In genomic region chr3:134306334-134306733, GRCh38 we compare ENCODE assay signal across 28 cellular contexts.
"Had no signal": no experiment of that assay in that cellular context is flagged by ENCODE, and none has a peak within 500 bp of the region (broad histone marks: within the 10 kb centered on the region; RNA-seq: fewer than 3 reads in every experiment).

No MANE protein-coding gene starts in this region.

- ATAC-seq: activated CD8-positive, alpha-beta T cell treated with anti-CD3 and anti-CD28 coated beads for 36 hours; activated naive CD4-positive, alpha-beta T cell treated with anti-CD3 and anti-CD28 coated beads, Interleukin-2, amount 50 U/mL, for 72 hours; activated T-cell treated with anti-CD3 and anti-CD28 coated beads, Interleukin-2, amount 50 U/mL, for 4 hours; body of pancreas; Panc1; SK-N-SH treated with all-trans-retinoic acid at 6 μM for 48 hours; T-cell had no signal

- H3K9me3 Mint-ChIP-seq: activated CD4-positive, alpha-beta T cell treated with anti-CD3 and anti-CD28 coated beads, Interleukin-2, amount 10 ng/mL, durations not matched to agents 24 days and 14 days; activated CD8-positive, alpha-beta T cell treated with anti-CD3 and anti-CD28 coated beads for 36 hours; activated naive CD4-positive, alpha-beta T cell treated with anti-CD3 and anti-CD28 coated beads for 36 hours; activated naive CD4-positive, alpha-beta T cell treated with anti-CD3 and anti-CD28 coated beads, Interleukin-2, amount 50 U/mL, for 72 hours; activated T-cell treated with anti-CD3 and anti-CD28 coated beads, Interleukin-2, amount 50 U/mL, for 4 hours; activated T-helper 1 cell treated with anti-CD3 and anti-CD28 coated beads, Interleukin-12 subunit alpha, Interleukin-12 subunit beta, Interleukin-2, Interleukin-4 antibody, amounts not matched to agents 30 ng/mL and 10 ng/mL and 1 ng/mL, durations not matched to agents 14 hours and 24 hours and 36 hours; T-cell had no signal

- H3K36me3 ChIP-seq: adrenal gland, breast epithelium had no signal

- H3K27me3 ChIP-seq: adrenal gland, body of pancreas, breast epithelium had no signal

- DNase-seq: activated CD4-positive, alpha-beta T cell treated with anti-CD3 and anti-CD28 coated beads, Interleukin-2, amount 10 ng/mL, durations not matched to agents 24 days and 14 days; activated CD4-positive, alpha-beta T cell treated with anti-CD3 and anti-CD28 coated beads, Interleukin-2, amount 50 U/mL, for 4 hours; activated CD8-positive, alpha-beta memory T cell treated with anti-CD3 and anti-CD28 coated beads, Interleukin-2, amount 50 U/mL, for 4 hours; activated CD8-positive, alpha-beta T cell treated with anti-CD3 and anti-CD28 coated beads for 36 hours; activated gamma-delta T cell treated with Interleukin-2 at 50 U/mL for 16 hours; activated naive CD4-positive, alpha-beta T cell treated with anti-CD3 and anti-CD28 coated beads for 36 hours; activated T-cell treated with anti-CD3 and anti-CD28 coated beads for 4 hours; activated T-cell treated with anti-CD3 and anti-CD28 coated beads, Interleukin-2, amount 50 U/mL, for 4 hours; adrenal gland; body of pancreas; MM.1S; MV-4-11; NCI-H1092; NCI-H1436 treated with DMSO at 0.1 percent for 48 hours; NCI-H1694 treated with DMSO at 0.1 percent for 48 hours; NCI-H2029; NCI-H345; NCI-H524 treated with DMSO at 0.1 percent for 48 hours; RPMI8226; SIG-M5; T-cell; T1000 had no signal

- H3K4me3 Mint-ChIP-seq: activated CD4-positive, alpha-beta T cell treated with anti-CD3 and anti-CD28 coated beads, Interleukin-2, amount 10 ng/mL, durations not matched to agents 24 days and 14 days; activated CD8-positive, alpha-beta T cell treated with anti-CD3 and anti-CD28 coated beads for 36 hours; activated naive CD4-positive, alpha-beta T cell treated with anti-CD3 and anti-CD28 coated beads for 36 hours; activated T-cell treated with anti-CD3 and anti-CD28 coated beads, Interleukin-2, amount 50 U/mL, for 4 hours; activated T-helper 1 cell treated with anti-CD3 and anti-CD28 coated beads, Interleukin-12 subunit alpha, Interleukin-12 subunit beta, Interleukin-2, Interleukin-4 antibody, amounts not matched to agents 30 ng/mL and 10 ng/mL and 1 ng/mL, durations not matched to agents 14 hours and 24 hours and 36 hours; T-cell had no signal

- H3K27ac ChIP-seq: adrenal gland, body of pancreas, KMS-11 had no signal

- H3K36me3 Mint-ChIP-seq: activated naive CD4-positive, alpha-beta T cell treated with anti-CD3 and anti-CD28 coated beads, Interleukin-2, amount 50 U/mL, for 72 hours; T-cell had no signal

- H3K27ac Mint-ChIP-seq: activated CD4-positive, alpha-beta T cell treated with anti-CD3 and anti-CD28 coated beads, Interleukin-2, amount 10 ng/mL, durations not matched to agents 24 days and 14 days; activated CD8-positive, alpha-beta T cell treated with anti-CD3 and anti-CD28 coated beads for 36 hours; activated naive CD4-positive, alpha-beta T cell treated with anti-CD3 and anti-CD28 coated beads for 36 hours; activated naive CD4-positive, alpha-beta T cell treated with anti-CD3 and anti-CD28 coated beads, Interleukin-2, amount 50 U/mL, for 72 hours; activated T-helper 1 cell treated with anti-CD3 and anti-CD28 coated beads, Interleukin-12 subunit alpha, Interleukin-12 subunit beta, Interleukin-2, Interleukin-4 antibody, amounts not matched to agents 30 ng/mL and 10 ng/mL and 1 ng/mL, durations not matched to agents 14 hours and 24 hours and 36 hours; T-cell had no signal

- H3K4me3 ChIP-seq: adrenal gland, body of pancreas, breast epithelium had no signal

- H3K9me3 ChIP-seq: adrenal gland, body of pancreas, breast epithelium had no signal
